In genomic region chr6:158819977-158820632, GRCh38 we compare ENCODE assay signal across 8 cellular contexts. TPM values are rescaled to one million over a fixed set of nuclear protein-coding genes. Genes with fewer than 3 reads are reported as not detected.
DNase-seq lines count a peak whose midpoint lies in the region; ATAC-seq and TF ChIP-seq lines count a peak whose summit lies in the region.

No MANE protein-coding gene starts in this region.

- H3K9me3 Mint-ChIP-seq in activated CD4-positive, alpha-beta T cell treated with anti-CD3 and anti-CD28 coated beads, Interleukin-2, amount 10 ng/mL, durations not matched to agents 7 days and 5 days: peaks cover 5% of the 10 kb centered on the region
- H3K9me3 Mint-ChIP-seq in activated CD4-positive, alpha-beta memory T cell treated with anti-CD3 and anti-CD28 coated beads, Interleukin-2, amount 10 ng/mL, durations not matched to agents 7 days and 5 days: no peaks in the 10 kb centered on the region
- H3K9me3 Mint-ChIP-seq in glutamatergic neuron (ENCODE audit: unreplicated experiment): peaks cover 13% of the 10 kb centered on the region

- CTCF ChIA-PET in activated CD4-positive, alpha-beta T cell treated with anti-CD3 and anti-CD28 coated beads, Interleukin-2, amount 10 ng/mL, durations not matched to agents 7 days and 5 days (lab: Charles Lee): interaction anchor here (0.8 to 2.7 kb wide), 5 partner anchors 11 to 75 kb away, joined by 3 to 10 read pairs (median 3); no protein-coding TSS in a partner anchor
- CTCF ChIA-PET in activated CD4-positive, alpha-beta memory T cell treated with anti-CD3 and anti-CD28 coated beads, Interleukin-2, amount 10 ng/mL, durations not matched to agents 7 days and 5 days (lab: Charles Lee): interaction anchor here (0.5 to 1.7 kb wide), 5 partner anchors 9 to 166 kb away, joined by 3 to 9 read pairs (median 3); no protein-coding TSS in a partner anchor

- intact Hi-C loops in testis (cut with DNase I; ENCODE audit: low total_unique reads): loop anchor here (10.0 kb wide), 1 partner anchor 115 kb away; no protein-coding TSS in a partner anchor

- no peaks in the 10 kb centered on the region for H3K36me3 ChIP-seq in testis (ENCODE audit: low read depth, missing control alignments)

- no peak for TF ChIP-seq POLR2A in testis (IDR thresholded peaks at IDR 0.05)

- H3K9me3 ChIP-seq in testis: no peaks in the 10 kb centered on the region

- WGBS in testis, 2 donors: 58 to 62% methylated on average over 6 of the region's 6 CpGs

- peaks cover 6% of the 10 kb centered on the region for H3K4me1 ChIP-seq in testis

- H3K27me3 ChIP-seq in testis: no peaks in the 10 kb centered on the region

- no peak for DNase-seq in activated CD4-positive, alpha-beta T cell treated with anti-CD3 and anti-CD28 coated beads, Interleukin-2, amount 10 ng/mL, durations not matched to agents 7 days and 5 days
- no peak for DNase-seq in activated CD4-positive, alpha-beta T cell treated with anti-CD3 and anti-CD28 coated beads for 4 hours
- DNase-seq in activated CD4-positive, alpha-beta memory T cell treated with anti-CD3 and anti-CD28 coated beads, Interleukin-2, amount 10 ng/mL, durations not matched to agents 7 days and 5 days: no peak
- DNase-seq in glutamatergic neuron (no peak), testis (peak; percentile 20), SKM-1 (lab: John Stamatoyannopoulos, UW; ENCODE audit: unreplicated experiment) (no peak), NCI-H774 (lab: John Stamatoyannopoulos, UW) (no peak)

- peak overlapping the region; percentile 75 for H3K27ac Mint-ChIP-seq in activated CD4-positive, alpha-beta T cell treated with anti-CD3 and anti-CD28 coated beads, Interleukin-2, amount 10 ng/mL, durations not matched to agents 7 days and 5 days
- peak overlapping the region; percentile 77 for H3K27ac Mint-ChIP-seq in activated CD4-positive, alpha-beta memory T cell treated with anti-CD3 and anti-CD28 coated beads, Interleukin-2, amount 10 ng/mL, durations not matched to agents 7 days and 5 days
- H3K27ac Mint-ChIP-seq in glutamatergic neuron (ENCODE audit: unreplicated experiment): peak overlapping the region; percentile 43

- no peaks in the 10 kb centered on the region for H3K27me3 Mint-ChIP-seq in activated CD4-positive, alpha-beta T cell treated with anti-CD3 and anti-CD28 coated beads, Interleukin-2, amount 10 ng/mL, durations not matched to agents 7 days and 5 days
- no peaks in the 10 kb centered on the region for H3K27me3 Mint-ChIP-seq in activated CD4-positive, alpha-beta memory T cell treated with anti-CD3 and anti-CD28 coated beads, Interleukin-2, amount 10 ng/mL, durations not matched to agents 7 days and 5 days
- H3K27me3 Mint-ChIP-seq in glutamatergic neuron (ENCODE audit: unreplicated experiment): peaks cover 5% of the 10 kb centered on the region

- H3K4me3 ChIP-seq in testis: no peak overlapping the region

- peak overlapping the region in 1 of 2 donors; percentile 96 for H3K27ac ChIP-seq in testis

- H3K36me3 Mint-ChIP-seq in activated CD4-positive, alpha-beta T cell treated with anti-CD3 and anti-CD28 coated beads, Interleukin-2, amount 10 ng/mL, durations not matched to agents 7 days and 5 days (ENCODE audit: low read depth): peaks cover 33% of the 10 kb centered on the region
- H3K36me3 Mint-ChIP-seq in activated CD4-positive, alpha-beta memory T cell treated with anti-CD3 and anti-CD28 coated beads, Interleukin-2, amount 10 ng/mL, durations not matched to agents 7 days and 5 days (ENCODE audit: low read depth): peaks cover 30% of the 10 kb centered on the region
- peaks cover 10% of the 10 kb centered on the region for H3K36me3 Mint-ChIP-seq in glutamatergic neuron (ENCODE audit: unreplicated experiment)

- no peak for ATAC-seq in GM21360 (IDR thresholded peaks at IDR 0.05; ENCODE audit: unreplicated experiment)

- peak overlapping the region; percentile 100 for H3K4me3 Mint-ChIP-seq in activated CD4-positive, alpha-beta T cell treated with anti-CD3 and anti-CD28 coated beads, Interleukin-2, amount 10 ng/mL, durations not matched to agents 7 days and 5 days
- H3K4me3 Mint-ChIP-seq in activated CD4-positive, alpha-beta memory T cell treated with anti-CD3 and anti-CD28 coated beads, Interleukin-2, amount 10 ng/mL, durations not matched to agents 7 days and 5 days: peak overlapping the region; percentile 64
- peak overlapping the region; percentile 81 for H3K4me3 Mint-ChIP-seq in glutamatergic neuron (ENCODE audit: unreplicated experiment)

- POLR2A ChIA-PET in activated CD4-positive, alpha-beta T cell treated with anti-CD3 and anti-CD28 coated beads, Interleukin-2, amount 10 ng/mL, durations not matched to agents 7 days and 5 days (lab: Charles Lee): interaction anchor here (1.6 kb wide), 1 partner anchor 50 kb away, joined by 7 read pairs; no protein-coding TSS in a partner anchor
- POLR2A ChIA-PET in activated CD4-positive, alpha-beta memory T cell treated with anti-CD3 and anti-CD28 coated beads, Interleukin-2, amount 10 ng/mL, durations not matched to agents 7 days and 5 days (lab: Charles Lee): interaction anchor here (0.9 to 5.7 kb wide), 14 partner anchors 10 to 243 kb away, joined by 3 to 64 read pairs (median 6); partner anchors contain the start of genes DYNLT1 and SYTL3

- TF ChIP-seq CTCF in glutamatergic neuron (IDR thresholded peaks at IDR 0.05; ENCODE audit: partially characterized antibody, unreplicated experiment) (no peak), testis (IDR thresholded peaks at IDR 0.05) (no peak)

- H3K4me1 Mint-ChIP-seq in activated CD4-positive, alpha-beta T cell treated with anti-CD3 and anti-CD28 coated beads, Interleukin-2, amount 10 ng/mL, durations not matched to agents 7 days and 5 days: peaks cover 35% of the 10 kb centered on the region
- H3K4me1 Mint-ChIP-seq in activated CD4-positive, alpha-beta memory T cell treated with anti-CD3 and anti-CD28 coated beads, Interleukin-2, amount 10 ng/mL, durations not matched to agents 7 days and 5 days: peaks cover 21% of the 10 kb centered on the region
- H3K4me1 Mint-ChIP-seq in glutamatergic neuron (ENCODE audit: low read depth, unreplicated experiment): peaks cover 16% of the 10 kb centered on the region

RNA-seq across cellular contexts. Expression of gene EZR, which starts 0.9 kb away (rescaled TPM):
- 100 to 1,000 TPM; 201 to 210 TPM for total RNA-seq in activated CD4-positive, alpha-beta T cell treated with anti-CD3 and anti-CD28 coated beads, Interleukin-2, amount 10 ng/mL, durations not matched to agents 7 days and 5 days
- total RNA-seq in activated CD4-positive, alpha-beta memory T cell treated with anti-CD3 and anti-CD28 coated beads, Interleukin-2, amount 10 ng/mL, durations not matched to agents 7 days and 5 days: 100 to 1,000 TPM; 225 to 228 TPM
- total RNA-seq in glutamatergic neuron (ENCODE audit: unreplicated experiment) (272 TPM), testis (100 to 1,000 TPM; 164 to 199 TPM)
- 129 TPM for polyA plus RNA-seq in testis (ENCODE audit: insufficient read depth, low read depth, low replicate concordance)
